ENCODE assay signal across 8 cellular contexts in the genomic region with DNA sequence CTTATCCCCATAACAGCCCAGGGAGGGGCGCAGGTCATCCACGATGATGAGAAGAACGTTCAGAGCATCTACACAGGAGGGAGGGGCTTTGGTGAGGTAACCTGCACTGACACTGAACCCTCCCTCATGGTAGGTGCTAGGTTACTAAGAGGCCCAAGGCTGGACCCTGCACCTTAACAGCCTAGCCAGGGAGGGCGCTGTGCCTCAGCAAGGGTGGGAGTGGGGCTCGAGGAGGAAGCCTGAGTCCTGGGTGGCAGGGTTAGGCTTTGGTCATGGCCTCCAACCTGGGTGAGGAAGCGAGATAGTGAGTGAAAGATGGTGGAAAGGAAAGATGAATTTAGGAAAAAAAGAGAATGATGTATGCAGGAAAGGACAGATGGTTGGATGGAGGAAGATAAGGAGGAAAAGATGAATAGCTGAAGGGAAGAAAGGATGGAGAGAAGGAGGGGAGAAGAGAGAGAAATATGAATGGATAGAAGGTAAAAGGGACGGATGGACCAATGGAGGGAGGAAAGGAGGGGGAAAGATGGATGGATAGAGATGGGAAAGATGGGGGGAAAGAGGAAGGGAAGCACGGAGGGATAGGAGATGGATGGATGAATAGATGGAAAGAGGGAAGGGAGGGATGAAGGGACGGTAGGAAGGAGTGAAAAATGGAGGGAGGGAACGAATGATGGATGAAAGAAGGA. TPM values are rescaled to one million over a fixed set of nuclear protein-coding genes. Genes with fewer than 3 reads are reported as not detected.
DNase-seq lines count a peak whose midpoint lies in the region; ATAC-seq, FAIRE-seq and TF ChIP-seq lines count a peak whose summit lies in the region.

No MANE protein-coding gene starts in this region.

- peak overlapping the region; percentile 95 for H3K27ac Mint-ChIP-seq in activated naive CD4-positive, alpha-beta T cell treated with anti-CD3 and anti-CD28 coated beads, Interleukin-2, amount 10 ng/mL, durations not matched to agents 7 days and 5 days

- CTCF ChIA-PET in activated naive CD4-positive, alpha-beta T cell treated with anti-CD3 and anti-CD28 coated beads, Interleukin-2, amount 10 ng/mL, durations not matched to agents 7 days and 5 days (lab: Charles Lee): no interaction called here

- ATAC-seq in GM18868 (IDR thresholded peaks at IDR 0.05; ENCODE audit: unreplicated experiment) (peak; percentile 46), HG03175 (IDR thresholded peaks at IDR 0.05; ENCODE audit: unreplicated experiment) (peak; percentile 49), left ventricle myocardium superior (peak; percentile 10)

- 34 to 47% (median 44%) methylated on average over 10 of the region's 10 CpGs for whole genome bisulfite sequencing in small intestine, 3 donors

- peak overlapping the region; percentile 82 to 98 for H3K27ac ChIP-seq in small intestine (ENCODE audit: low read depth in 1 of 2, low read length in 1 of 2)

- DNase-seq in AG10803 (ENCODE audit: low read depth) (peak; percentile 12), RKO (ENCODE audit: low spot score) (peak; percentile 32), left ventricle myocardium superior (no peak), small intestine (peak; percentile 12), NCI-H2029 treated with DMSO at 0.1 percent for 48 hours (lab: John Stamatoyannopoulos, UW) (no peak)
- DNase-seq in activated naive CD4-positive, alpha-beta T cell treated with anti-CD3 and anti-CD28 coated beads, Interleukin-2, amount 10 ng/mL, durations not matched to agents 7 days and 5 days: peak; percentile 72

- no peaks in the 10 kb centered on the region for H3K27me3 ChIP-seq in small intestine (ENCODE audit: control insufficient read depth in 2 of 2, insufficient read depth in 2 of 2, low read length in 2 of 2)

- no peaks in the 10 kb centered on the region for H3K9me3 ChIP-seq in small intestine (ENCODE audit: control insufficient read depth, low read depth)

- H3K36me3 ChIP-seq in small intestine (ENCODE audit: control insufficient read depth in 2 of 2, insufficient read depth in 2 of 2, low read length in 2 of 2): peaks cover 0 to 5% of the 10 kb centered on the region in 2 donors

- peak overlapping the region; percentile 71 for H3K4me3 ChIP-seq in AG10803 (ENCODE audit: low read length)
- peak overlapping the region; percentile 26 to 59 for H3K4me3 ChIP-seq in small intestine (ENCODE audit: low read depth in 1 of 2, low read length in 2 of 2)

- no peaks in the 10 kb centered on the region for H3K4me1 ChIP-seq in small intestine (ENCODE audit: control insufficient read depth in 2 of 2, insufficient read depth in 1 of 2, low read depth in 1 of 2, low read length in 1 of 2)

- intact Hi-C loops in left ventricle myocardium superior (cut with micrococcal nuclease): no loop called here

- H3K27me3 Mint-ChIP-seq in activated naive CD4-positive, alpha-beta T cell treated with anti-CD3 and anti-CD28 coated beads, Interleukin-2, amount 10 ng/mL, durations not matched to agents 7 days and 5 days: peaks cover 6% of the 10 kb centered on the region

- FAIRE-seq in small intestine (lab: Jason Lieb, UNC): no peak

- H3K9me3 Mint-ChIP-seq in activated naive CD4-positive, alpha-beta T cell treated with anti-CD3 and anti-CD28 coated beads, Interleukin-2, amount 10 ng/mL, durations not matched to agents 7 days and 5 days: no peaks in the 10 kb centered on the region

- peaks cover 15% of the 10 kb centered on the region for H3K36me3 Mint-ChIP-seq in activated naive CD4-positive, alpha-beta T cell treated with anti-CD3 and anti-CD28 coated beads, Interleukin-2, amount 10 ng/mL, durations not matched to agents 7 days and 5 days

- peaks cover 53% of the 10 kb centered on the region for H3K4me1 Mint-ChIP-seq in activated naive CD4-positive, alpha-beta T cell treated with anti-CD3 and anti-CD28 coated beads, Interleukin-2, amount 10 ng/mL, durations not matched to agents 7 days and 5 days

- peak; percentile 33 for TF ChIP-seq CTCF in AG10803 (conservative IDR thresholded peaks at IDR 0.05; ENCODE audit: low read length)

- H3K4me3 Mint-ChIP-seq in activated naive CD4-positive, alpha-beta T cell treated with anti-CD3 and anti-CD28 coated beads, Interleukin-2, amount 10 ng/mL, durations not matched to agents 7 days and 5 days: peak overlapping the region; percentile 89

RNA-seq across cellular contexts. Expression of a gene that starts 0.7 kb away (rescaled TPM):
- 88.7 TPM for total RNA-seq in left ventricle myocardium superior
- 10 to 100 TPM; 21.7 to 41.1 (median 31.3) TPM for polyA plus RNA-seq in small intestine

RNA-seq across cellular contexts. Expression of a gene that starts 36.4 kb away (rescaled TPM):
- total RNA-seq in left ventricle myocardium superior: 29.6 TPM
- 10 to 100 TPM; 21.5 to 30.6 (median 28.9) TPM for polyA plus RNA-seq in small intestine

RNA-seq across cellular contexts. Expression of a gene that starts 45.4 kb away (rescaled TPM):
- total RNA-seq in left ventricle myocardium superior: not detected
- polyA plus RNA-seq in small intestine: not detected

Comparison
In these comparisons a context has a peak if more than half of its experiments do, and no peak if none do; other contexts are left out.
1. DNase-seq: peak in AG10803 (single experiment), RKO (single experiment), activated naive CD4-positive, alpha-beta T cell treated with anti-CD3 and anti-CD28 coated beads, Interleukin-2, amount 10 ng/mL, durations not matched to agents 7 days and 5 days (single experiment) and small intestine (single experiment); none in left ventricle myocardium superior (single experiment) and NCI-H2029 treated with DMSO at 0.1 percent for 48 hours (single experiment).
2. Peak in every context shown above with its lines, with median percentiles within 50 percentile points of each other: ATAC-seq.